22 cellular contexts compared by ENCODE assay signal in genomic region chr22:42061041-42061440, GRCh38. TPM values are rescaled to one million over a fixed set of nuclear protein-coding genes. Genes with fewer than 3 reads are reported as not detected.
DNase-seq lines count a peak whose midpoint lies in the region; ATAC-seq and TF ChIP-seq lines count a peak whose summit lies in the region.
"Had no signal": no experiment of that assay in that cellular context is flagged by ENCODE, and none has a peak within 500 bp of the region (broad histone marks: within the 10 kb centered on the region; RNA-seq: fewer than 3 reads in every experiment).

No MANE protein-coding gene starts in this region.

- peaks cover 47% of the 10 kb centered on the region for H3K36me3 ChIP-seq in right atrium auricular region

- peaks cover 0 to 12% of the 10 kb centered on the region in 2 donors for H3K9me3 ChIP-seq in right atrium auricular region
- no peaks in the 10 kb centered on the region for H3K9me3 ChIP-seq in right cardiac atrium (ENCODE audit: control insufficient read depth, low read length)
- H3K9me3 ChIP-seq in CD4-positive, alpha-beta T cell (ENCODE audit: control insufficient read depth, low read length): peaks cover 11% of the 10 kb centered on the region
- H3K9me3 ChIP-seq: BE2C, SK-N-SH had no signal

- intact Hi-C loops in right cardiac atrium (cut with DNase I): no loop called here
- intact Hi-C loops in CD4-positive, alpha-beta T cell (cut with DNase I, micrococcal nuclease): no loop called here

- H3K4me3 Mint-ChIP-seq in stimulated activated effector memory CD8-positive, alpha-beta T cell treated with anti-CD3 and anti-CD28 coated beads, Interleukin-12 subunit alpha, Interleukin-12 subunit beta, amount 100 ng/mL, for 72 hours: no peak overlapping the region
- no peak overlapping the region for H3K4me3 Mint-ChIP-seq in CD4-positive, alpha-beta T cell

- H3K4me1 ChIP-seq in right atrium auricular region: no peaks in the 10 kb centered on the region
- no peaks in the 10 kb centered on the region for H3K4me1 ChIP-seq in right cardiac atrium (ENCODE audit: control insufficient read depth, insufficient read depth, low read length)
- H3K4me1 ChIP-seq: BE2C had no signal

- POLR2A ChIA-PET in CD4-positive, alpha-beta T cell (lab: Charles Lee): interaction anchor here (1.2 kb wide), 1 partner anchor 19 kb away, joined by 3 read pairs; the partner anchor contains the start of gene SMDT1

- peak; percentile 16 for DNase-seq in right atrium auricular region (ENCODE audit: low spot score)
- no peak for DNase-seq in right cardiac atrium
- peak; percentile 20 for DNase-seq in ecto neural progenitor cell (ENCODE audit: low spot score)
- no peak for DNase-seq in stimulated activated effector memory CD8-positive, alpha-beta T cell treated with anti-CD3 and anti-CD28 coated beads, Interleukin-12 subunit alpha, Interleukin-12 subunit beta, amount 100 ng/mL, for 72 hours (ENCODE audit: low spot score in 2 of 2)
- DNase-seq in NCI-H146 treated with DMSO at 0.1 percent for 48 hours (lab: John Stamatoyannopoulos, UW; ENCODE audit: unreplicated experiment): no peak
- DNase-seq in CD4-positive, alpha-beta T cell: no peak
- DNase-seq: BE2C; DND-41; H7; KBM-7; NCI-H1092; NCI-H1436; NCI-H1930; NCI-H226; NCI-H510A treated with DMSO at 0.1 percent for 48 hours; NCI-H774; NK-92 treated with Interleukin-12 subunit alpha and Interleukin-12 subunit beta, amount 100 ng/mL, for 24 hours; SIG-M5; SK-N-SH had no signal

- H3K27ac ChIP-seq in right atrium auricular region (no peak overlapping the region), right cardiac atrium (ENCODE audit: low read length) (no peak overlapping the region)
- no peak overlapping the region for H3K27ac ChIP-seq in CD4-positive, alpha-beta T cell (ENCODE audit: low read depth, low read length)

- H3K4me3 ChIP-seq in right atrium auricular region (no peak overlapping the region), right cardiac atrium (ENCODE audit: low read length) (no peak overlapping the region)
- H3K4me3 ChIP-seq: GM12878 had no signal

- H3K4me1 Mint-ChIP-seq in stimulated activated effector memory CD8-positive, alpha-beta T cell treated with anti-CD3 and anti-CD28 coated beads, Interleukin-12 subunit alpha, Interleukin-12 subunit beta, amount 100 ng/mL, for 72 hours: peaks cover 10% of the 10 kb centered on the region
- H3K4me1 Mint-ChIP-seq in CD4-positive, alpha-beta T cell (ENCODE audit: low read depth): no peaks in the 10 kb centered on the region

- 93% methylated on average over 7 of the region's 7 CpGs for WGBS in right cardiac atrium

- CTCF ChIA-PET in CD4-positive, alpha-beta T cell (lab: Charles Lee): no interaction called here

- H3K27ac Mint-ChIP-seq in stimulated activated effector memory CD8-positive, alpha-beta T cell treated with anti-CD3 and anti-CD28 coated beads, Interleukin-12 subunit alpha, Interleukin-12 subunit beta, amount 100 ng/mL, for 72 hours: no peak overlapping the region
- no peak overlapping the region for H3K27ac Mint-ChIP-seq in CD4-positive, alpha-beta T cell

- H3K9me3 Mint-ChIP-seq in stimulated activated effector memory CD8-positive, alpha-beta T cell treated with anti-CD3 and anti-CD28 coated beads, Interleukin-12 subunit alpha, Interleukin-12 subunit beta, amount 100 ng/mL, for 72 hours: peaks cover 14% of the 10 kb centered on the region
- peaks cover 8% of the 10 kb centered on the region for H3K9me3 Mint-ChIP-seq in CD4-positive, alpha-beta T cell

- no peak for ATAC-seq in right cardiac atrium
- ATAC-seq in stimulated activated effector memory CD8-positive, alpha-beta T cell treated with anti-CD3 and anti-CD28 coated beads, Interleukin-12 subunit alpha, Interleukin-12 subunit beta, amount 100 ng/mL, for 72 hours: peak; percentile 19
- ATAC-seq in GM19023 (IDR thresholded peaks at IDR 0.05; ENCODE audit: unreplicated experiment): no peak
- no peak for ATAC-seq in CD4-positive, alpha-beta T cell (ENCODE audit: poor library complexity)
- ATAC-seq: GM12878, Panc1 had no signal

- H3K27me3 ChIP-seq in right atrium auricular region (no peaks in the 10 kb centered on the region), right cardiac atrium (ENCODE audit: control insufficient read depth, insufficient read depth) (no peaks in the 10 kb centered on the region)
- H3K27me3 ChIP-seq in CD4-positive, alpha-beta T cell (ENCODE audit: control insufficient read depth, insufficient read depth, low read length): no peaks in the 10 kb centered on the region
- H3K27me3 ChIP-seq: BE2C had no signal

- peaks cover 35% of the 10 kb centered on the region for H3K36me3 Mint-ChIP-seq in stimulated activated effector memory CD8-positive, alpha-beta T cell treated with anti-CD3 and anti-CD28 coated beads, Interleukin-12 subunit alpha, Interleukin-12 subunit beta, amount 100 ng/mL, for 72 hours
- peaks cover 70% of the 10 kb centered on the region for H3K36me3 Mint-ChIP-seq in CD4-positive, alpha-beta T cell (ENCODE audit: low read depth)

- TF ChIP-seq CTCF in right atrium auricular region (IDR thresholded peaks at IDR 0.05): no peak
- no peak for TF ChIP-seq CTCF in CD4-positive, alpha-beta T cell (IDR thresholded peaks at IDR 0.05)

- no peaks in the 10 kb centered on the region for H3K27me3 Mint-ChIP-seq in CD4-positive, alpha-beta T cell

RNA-seq across cellular contexts. Expression of gene NAGA, which starts 9.6 kb away (rescaled TPM):
- total RNA-seq in right atrium auricular region: 10 to 100 TPM; 19.1 to 21.7 TPM
- 10 to 100 TPM; 14.6 to 16.3 (median 15.4) TPM for total RNA-seq in right cardiac atrium
- polyA plus RNA-seq in right cardiac atrium: 9.4 TPM
- total RNA-seq in CD4-positive, alpha-beta T cell: 1 to 10 TPM; 2.6 to 3.2 TPM

RNA-seq across cellular contexts. Expression of gene PHETA2, which starts 13.0 kb away (rescaled TPM):
- total RNA-seq in right atrium auricular region: 10 to 100 TPM in 1 of 2 donors, 1 to 10 TPM in 1; 6.5 to 12.7 TPM
- total RNA-seq in right cardiac atrium: 10 to 100 TPM in 1 of 4 donors, 1 to 10 TPM in 3; 7.4 to 11.5 (median 7.9) TPM
- 6.4 TPM for polyA plus RNA-seq in right cardiac atrium
- total RNA-seq in CD4-positive, alpha-beta T cell: under 1 TPM; 0.27 to 0.42 TPM

RNA-seq across cellular contexts. Expression of gene SMDT1, which starts 18.5 kb away (rescaled TPM):
- total RNA-seq in right atrium auricular region: 10 to 100 TPM in 1 of 2 donors, 1 to 10 TPM in 1; 9.6 to 11.9 TPM
- total RNA-seq in right cardiac atrium: 100 to 1,000 TPM; 124 to 190 (median 153) TPM
- 188 TPM for polyA plus RNA-seq in right cardiac atrium
- total RNA-seq in CD4-positive, alpha-beta T cell: 10 to 100 TPM; 84.7 to 86.4 TPM

RNA-seq across cellular contexts. Expression of gene NDUFA6, which starts 29.5 kb away (rescaled TPM):
- total RNA-seq in right atrium auricular region (100 to 1,000 TPM; 143 to 185 TPM), right cardiac atrium (100 to 1,000 TPM; 212 to 255 (median 231) TPM)
- polyA plus RNA-seq in right cardiac atrium: 467 TPM
- 10 to 100 TPM; 52.8 to 59.8 TPM for total RNA-seq in CD4-positive, alpha-beta T cell

Comparison
In these comparisons a context has a peak if more than half of its experiments do, and no peak if none do; other contexts are left out.
1. DNase-seq: peak in right atrium auricular region (single experiment) and ecto neural progenitor cell (single experiment); none in right cardiac atrium (0 of 3), stimulated activated effector memory CD8-positive, alpha-beta T cell treated with anti-CD3 and anti-CD28 coated beads, Interleukin-12 subunit alpha, Interleukin-12 subunit beta, amount 100 ng/mL, for 72 hours (0 of 2), NCI-H146 treated with DMSO at 0.1 percent for 48 hours (single experiment) and CD4-positive, alpha-beta T cell (0 of 10).
2. RNA of gene SMDT1, which starts 18.5 kb away (total RNA-seq): 124 to 190 TPM in right cardiac atrium and 84.7 to 86.4 TPM in CD4-positive, alpha-beta T cell; 9.6 to 11.9 TPM in right atrium auricular region; every median in the first group is over 4 times any median in the second.
3. RNA of gene PHETA2, which starts 13.0 kb away (total RNA-seq): 6.5 to 12.7 TPM in right atrium auricular region and 7.4 to 11.5 TPM in right cardiac atrium; 0.27 to 0.42 TPM in CD4-positive, alpha-beta T cell; every median in the first group is over 4 times any median in the second.